Comparison of ENCODE assay signal across 16 cellular contexts in the genomic region with DNA sequence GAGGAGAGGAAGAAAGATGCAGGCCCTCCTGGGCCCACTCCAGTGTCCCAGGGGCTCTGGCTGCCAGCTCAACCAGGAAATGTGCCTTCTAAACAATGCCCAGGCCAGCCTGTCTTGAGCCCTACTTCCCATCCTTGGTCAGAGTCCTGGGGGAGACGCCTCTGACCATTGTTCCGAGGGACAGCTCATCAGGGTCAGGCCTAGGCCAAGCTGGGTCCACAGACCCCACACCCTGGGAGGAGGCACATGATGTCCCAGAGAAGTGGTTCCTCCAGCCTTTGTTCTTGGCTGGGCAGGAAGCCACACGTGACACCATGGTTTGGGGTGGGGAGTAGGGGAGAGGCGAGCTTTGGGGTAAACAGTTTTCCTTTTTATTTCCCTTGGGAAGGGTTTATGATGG.
"Had no signal": no experiment of that assay in that cellular context is flagged by ENCODE, and none has a peak within 500 bp of the region (broad histone marks: within the 10 kb centered on the region; RNA-seq: fewer than 3 reads in every experiment).

No MANE protein-coding gene starts in this region.

- H3K4me3 ChIP-seq: hepatocyte, thyroid gland, vagina had no signal

- H3K4me2 ChIP-seq: hepatocyte had no signal

- H3K27me3 ChIP-seq: hepatocyte, thyroid gland, vagina had no signal

- H3K36me3 Mint-ChIP-seq: activated naive CD8-positive, alpha-beta T cell treated with anti-CD3 and anti-CD28 coated beads for 36 hours; stimulated activated memory B cell treated with anti-CD40 and anti-IgM and Interleukin-4, amounts not matched to agents 10 μg/mL and 1 μg/mL and 100 μg/mL, for 72 hours; WTC11 had no signal

- H3K9me3 ChIP-seq: thyroid gland, vagina had no signal

- H3K27ac Mint-ChIP-seq: activated CD8-positive, alpha-beta T cell treated with anti-CD3 and anti-CD28 coated beads, Interleukin-2, amount 10 ng/mL, durations not matched to agents 7 days and 5 days; activated naive CD8-positive, alpha-beta T cell treated with anti-CD3 and anti-CD28 coated beads for 36 hours; effector memory CD8-positive, alpha-beta T cell; nephron progenitor cell; stimulated activated memory B cell treated with anti-CD40 and anti-IgM and Interleukin-4, amounts not matched to agents 10 μg/mL and 1 μg/mL and 100 μg/mL, for 72 hours; WTC11 had no signal

- H3K9me3 Mint-ChIP-seq: activated naive CD8-positive, alpha-beta T cell treated with anti-CD3 and anti-CD28 coated beads for 36 hours; effector memory CD8-positive, alpha-beta T cell; stimulated activated memory B cell treated with anti-CD40 and anti-IgM and Interleukin-4, amounts not matched to agents 10 μg/mL and 1 μg/mL and 100 μg/mL, for 72 hours; WTC11 had no signal

- H3K4me1 Mint-ChIP-seq: stimulated activated memory B cell treated with anti-CD40 and anti-IgM and Interleukin-4, amounts not matched to agents 10 μg/mL and 1 μg/mL and 100 μg/mL, for 72 hours had no signal

- ATAC-seq: activated CD8-positive, alpha-beta T cell treated with anti-CD3 and anti-CD28 coated beads, Interleukin-2, amount 10 ng/mL, durations not matched to agents 7 days and 5 days; effector memory CD8-positive, alpha-beta T cell; stimulated activated memory B cell treated with anti-CD40 and anti-IgM and Interleukin-4, amounts not matched to agents 10 μg/mL and 1 μg/mL and 100 μg/mL, for 72 hours; WTC11 had no signal

- DNase-seq: activated CD4-positive, alpha-beta T cell treated with anti-CD3 and anti-CD28 coated beads for 48 hours; activated CD8-positive, alpha-beta memory T cell treated with anti-CD3 and anti-CD28 coated beads, Interleukin-2, amount 50 U/mL, for 48 hours; activated CD8-positive, alpha-beta T cell treated with anti-CD3 and anti-CD28 coated beads, Interleukin-2, amount 10 ng/mL, durations not matched to agents 7 days and 5 days; activated gamma-delta T cell treated with Interleukin-2 at 50 U/mL for 16 hours; activated naive CD8-positive, alpha-beta T cell treated with anti-CD3 and anti-CD28 coated beads for 36 hours; cerebellar nuclear complex; effector memory CD8-positive, alpha-beta T cell; kidney; nephron progenitor cell; T-helper 2 cell; thyroid gland had no signal

- H3K36me3 ChIP-seq: thyroid gland, vagina had no signal

- H3K27ac ChIP-seq: epithelial cell of prostate, hepatocyte, thyroid gland, vagina had no signal

- H2AFZ ChIP-seq: hepatocyte had no signal

- H3K4me3 Mint-ChIP-seq: activated CD8-positive, alpha-beta T cell treated with anti-CD3 and anti-CD28 coated beads, Interleukin-2, amount 10 ng/mL, durations not matched to agents 7 days and 5 days; activated naive CD8-positive, alpha-beta T cell treated with anti-CD3 and anti-CD28 coated beads for 36 hours; effector memory CD8-positive, alpha-beta T cell; nephron progenitor cell; stimulated activated memory B cell treated with anti-CD40 and anti-IgM and Interleukin-4, amounts not matched to agents 10 μg/mL and 1 μg/mL and 100 μg/mL, for 72 hours; WTC11 had no signal

- H3K27me3 Mint-ChIP-seq: activated naive CD8-positive, alpha-beta T cell treated with anti-CD3 and anti-CD28 coated beads for 36 hours; effector memory CD8-positive, alpha-beta T cell; stimulated activated memory B cell treated with anti-CD40 and anti-IgM and Interleukin-4, amounts not matched to agents 10 μg/mL and 1 μg/mL and 100 μg/mL, for 72 hours had no signal

- H3K79me2 ChIP-seq: hepatocyte had no signal
